Comparison of ENCODE assay signal across 27 cellular contexts in the genomic region with DNA sequence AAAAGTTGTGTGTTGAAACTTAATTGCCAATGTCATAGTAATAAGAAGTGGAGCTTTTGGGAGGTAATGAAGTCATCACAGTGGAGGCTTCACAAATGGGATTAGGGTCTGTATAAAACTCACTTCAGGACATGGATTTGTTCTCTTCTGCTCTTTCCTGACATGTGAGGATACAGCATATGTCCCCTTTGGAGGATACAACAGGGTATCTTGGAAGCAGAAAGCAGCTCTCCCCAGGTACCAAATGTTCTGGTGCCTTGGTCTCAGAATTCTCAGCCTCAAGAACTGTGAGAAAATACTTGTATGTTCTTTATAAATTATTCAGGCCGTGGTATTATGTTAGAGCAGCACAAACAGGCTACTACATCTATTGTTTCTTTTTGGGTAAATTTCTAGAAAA.
"Had no signal": no experiment of that assay in that cellular context is flagged by ENCODE, and none has a peak within 500 bp of the region (broad histone marks: within the 10 kb centered on the region; RNA-seq: fewer than 3 reads in every experiment).

No MANE protein-coding gene starts in this region.

- H3K4me3 ChIP-seq: neural progenitor cell, ovary, psoas muscle, right lobe of liver, sigmoid colon, stomach, thoracic aorta, thyroid gland, tibial nerve, upper lobe of left lung, vagina had no signal

- H3K9me3 ChIP-seq: ovary, right lobe of liver, thyroid gland, vagina had no signal

- H3K4me1 Mint-ChIP-seq: stimulated activated effector memory CD8-positive, alpha-beta T cell treated with anti-CD3 and anti-CD28 coated beads, Interleukin-12 subunit alpha, Interleukin-12 subunit beta, amount 100 ng/mL, for 72 hours; stimulated activated naive B cell treated with anti-CD40 and anti-IgM and Interleukin-4, amounts not matched to agents 10 μg/mL and 1 μg/mL and 100 μg/mL, for 72 hours had no signal

- ATAC-seq: psoas muscle; right cardiac atrium; right lobe of liver; stimulated activated effector memory CD8-positive, alpha-beta T cell treated with anti-CD3 and anti-CD28 coated beads, Interleukin-12 subunit alpha, Interleukin-12 subunit beta, amount 100 ng/mL, for 72 hours; stimulated activated naive B cell treated with anti-CD40 and anti-IgM and Interleukin-4, amounts not matched to agents 10 μg/mL and 1 μg/mL and 100 μg/mL, for 72 hours had no signal

- H3K27ac Mint-ChIP-seq: nephron; neural progenitor cell; progenitor cell of endocrine pancreas; stimulated activated effector memory CD8-positive, alpha-beta T cell treated with anti-CD3 and anti-CD28 coated beads, Interleukin-12 subunit alpha, Interleukin-12 subunit beta, amount 100 ng/mL, for 72 hours; stimulated activated naive B cell treated with anti-CD40 and anti-IgM and Interleukin-4, amounts not matched to agents 10 μg/mL and 1 μg/mL and 100 μg/mL, for 72 hours; stimulated activated naive CD8-positive, alpha-beta T cell treated with anti-CD3 and anti-CD28 coated beads, Interleukin-15, Interleukin-2, amounts not matched to agents 100 ng/mL and 50 ng/mL, for 24 hours had no signal

- H3K27ac ChIP-seq: neural progenitor cell, ovary, parathyroid adenoma, psoas muscle, right lobe of liver, sigmoid colon, stomach, thoracic aorta, thyroid gland, tibial nerve, upper lobe of left lung, vagina had no signal

- H3K36me3 ChIP-seq: neural progenitor cell, ovary, right lobe of liver, sigmoid colon, stomach, thoracic aorta, thyroid gland, tibial nerve, upper lobe of left lung, vagina had no signal

- H3K27me3 ChIP-seq: neural progenitor cell, ovary, right lobe of liver, sigmoid colon, stomach, thyroid gland, tibial nerve, upper lobe of left lung, vagina had no signal

- H3K36me3 Mint-ChIP-seq: neural progenitor cell; stimulated activated effector memory CD8-positive, alpha-beta T cell treated with anti-CD3 and anti-CD28 coated beads, Interleukin-12 subunit alpha, Interleukin-12 subunit beta, amount 100 ng/mL, for 72 hours; stimulated activated naive B cell treated with anti-CD40 and anti-IgM and Interleukin-4, amounts not matched to agents 10 μg/mL and 1 μg/mL and 100 μg/mL, for 72 hours had no signal

- H3K27me3 Mint-ChIP-seq: progenitor cell of endocrine pancreas; stimulated activated naive CD8-positive, alpha-beta T cell treated with anti-CD3 and anti-CD28 coated beads, Interleukin-15, Interleukin-2, amounts not matched to agents 100 ng/mL and 50 ng/mL, for 24 hours had no signal

- DNase-seq: occipital lobe; ovary; posterior cingulate gyrus; psoas muscle; right cardiac atrium; right lobe of liver; sigmoid colon; small intestine; stimulated activated CD4-positive, alpha-beta T cell treated with anti-CD3 and anti-CD28 coated beads, Interleukin-15, amount 100 ng/mL, for 24 hours; stimulated activated CD4-positive, alpha-beta T cell treated with anti-CD3 and anti-CD28 coated beads, Interleukin-2, amount 100 ng/mL, for 24 hours; stimulated activated CD4-positive, alpha-beta T cell treated with anti-CD3 and anti-CD28 coated beads, Interleukin-2, amount 100 ng/mL, for 48 hours; stimulated activated CD4-positive, alpha-beta T cell treated with anti-CD3 and anti-CD28 coated beads, Interleukin-4, amount 100 ng/mL, for 24 hours; stimulated activated naive B cell treated with anti-CD40 and anti-IgM and Interleukin-4, amounts not matched to agents 10 μg/mL and 1 μg/mL and 100 μg/mL, for 72 hours; stimulated activated naive CD4-positive, alpha-beta T cell treated with Interleukin-2 at 50 U/mL for 16 hours; stomach; thyroid gland; trophoblast cell; upper lobe of left lung had no signal

- H3K4me1 ChIP-seq: neural progenitor cell, parathyroid adenoma, psoas muscle, right lobe of liver, sigmoid colon, stomach, thyroid gland, tibial nerve, upper lobe of left lung, vagina had no signal

- H3K4me3 Mint-ChIP-seq: nephron; neural progenitor cell; stimulated activated effector memory CD8-positive, alpha-beta T cell treated with anti-CD3 and anti-CD28 coated beads, Interleukin-12 subunit alpha, Interleukin-12 subunit beta, amount 100 ng/mL, for 72 hours; stimulated activated naive B cell treated with anti-CD40 and anti-IgM and Interleukin-4, amounts not matched to agents 10 μg/mL and 1 μg/mL and 100 μg/mL, for 72 hours; stimulated activated naive CD8-positive, alpha-beta T cell treated with anti-CD3 and anti-CD28 coated beads, Interleukin-15, Interleukin-2, amounts not matched to agents 100 ng/mL and 50 ng/mL, for 24 hours had no signal
